8 cellular contexts compared by ENCODE assay signal in genomic region chr5:109409061-109409843, GRCh38. TPM values are rescaled to one million over a fixed set of nuclear protein-coding genes. Genes with fewer than 3 reads are reported as not detected.
A peak's percentile ranks its signal among the peaks of the same experiment; 100 is the strongest.
DNase-seq lines count a peak whose midpoint lies in the region; ATAC-seq and TF ChIP-seq lines count a peak whose summit lies in the region.

No MANE protein-coding gene starts in this region.

- peak; percentile 26 for ATAC-seq in GM19023 (IDR thresholded peaks at IDR 0.05; ENCODE audit: unreplicated experiment)
- ATAC-seq in HG03175 (IDR thresholded peaks at IDR 0.05; ENCODE audit: unreplicated experiment): peak; percentile 33

- H3K36me3 ChIP-seq in duodenal mucosa (ENCODE audit: control insufficient read depth in 1 of 2, insufficient read depth in 2 of 2, low read length in 2 of 2): no peaks in the 10 kb centered on the region

- CTCF ChIA-PET in activated CD4-positive, alpha-beta memory T cell treated with anti-CD3 and anti-CD28 coated beads for 36 hours (lab: Charles Lee): interaction anchor here (0.7 kb wide), 1 partner anchor 1948 kb away, joined by 3 read pairs; no protein-coding TSS in a partner anchor

- DNase-seq in AG09319 (ENCODE audit: extremely low read depth, low read depth): peak; percentile 44
- DNase-seq in NCI-H748 (lab: John Stamatoyannopoulos, UW; ENCODE audit: unreplicated experiment): peak; percentile 72
- peak; percentile 88 for DNase-seq in activated CD4-positive, alpha-beta memory T cell treated with anti-CD3 and anti-CD28 coated beads for 36 hours
- DNase-seq in lung microvascular endothelial cell (ENCODE audit: low read depth in 2 of 2): peak; percentile 65 to 83
- peak; percentile 50 to 72 (median 72) for DNase-seq in stimulated activated CD4-positive, alpha-beta T cell treated with anti-CD3 and anti-CD28 coated beads, TNF-alpha, amount 100 ng/mL, for 48 hours (ENCODE audit: low read depth in 3 of 3)

- peaks cover 21 to 33% of the 10 kb centered on the region in 2 donors for H3K4me1 ChIP-seq in duodenal mucosa (ENCODE audit: control insufficient read depth in 1 of 2, insufficient read depth in 2 of 2, low read length in 2 of 2)

- POLR2A ChIA-PET in activated CD4-positive, alpha-beta memory T cell treated with anti-CD3 and anti-CD28 coated beads for 36 hours (lab: Charles Lee): interaction anchor here (0.6 to 1.3 kb wide), 4 partner anchors 15 to 282 kb away, joined by 3 to 4 read pairs (median 3); partner anchors contain the start of gene MAN2A1

- no peak for TF ChIP-seq CTCF in AG09319 (IDR thresholded peaks at IDR 0.05; ENCODE audit: low read depth, low read length)

- peak overlapping the region; percentile 89 for H3K4me3 Mint-ChIP-seq in activated CD4-positive, alpha-beta memory T cell treated with anti-CD3 and anti-CD28 coated beads for 36 hours

- no peaks in the 10 kb centered on the region for H3K9me3 ChIP-seq in duodenal mucosa (ENCODE audit: control insufficient read depth in 1 of 2, low read length in 2 of 2)

- H3K9ac ChIP-seq in duodenal mucosa (ENCODE audit: low read depth in 1 of 2, low read length in 2 of 2): peak overlapping the region; percentile 88 to 98

- H3K4me1 Mint-ChIP-seq in activated CD4-positive, alpha-beta memory T cell treated with anti-CD3 and anti-CD28 coated beads for 36 hours (ENCODE audit: low read depth): peaks cover 40% of the 10 kb centered on the region

- H3K27me3 Mint-ChIP-seq in activated CD4-positive, alpha-beta memory T cell treated with anti-CD3 and anti-CD28 coated beads for 36 hours: no peaks in the 10 kb centered on the region

- no peaks in the 10 kb centered on the region for H3K27me3 ChIP-seq in duodenal mucosa (ENCODE audit: control insufficient read depth in 1 of 2, insufficient read depth in 2 of 2, low read length in 2 of 2)

- peaks cover 5% of the 10 kb centered on the region for H3K9me3 Mint-ChIP-seq in activated CD4-positive, alpha-beta memory T cell treated with anti-CD3 and anti-CD28 coated beads for 36 hours

- H3K27ac Mint-ChIP-seq in activated CD4-positive, alpha-beta memory T cell treated with anti-CD3 and anti-CD28 coated beads for 36 hours: peak overlapping the region; percentile 97

- H3K4me3 ChIP-seq in duodenal mucosa (ENCODE audit: low read depth in 1 of 2, low read length in 2 of 2): peak overlapping the region; percentile 81 to 100

- H3K27ac ChIP-seq in duodenal mucosa (ENCODE audit: low read depth, low read length): peak overlapping the region; percentile 99

- peaks cover 12% of the 10 kb centered on the region for H3K36me3 Mint-ChIP-seq in activated CD4-positive, alpha-beta memory T cell treated with anti-CD3 and anti-CD28 coated beads for 36 hours

- intact Hi-C loops in activated CD4-positive, alpha-beta memory T cell treated with anti-CD3 and anti-CD28 coated beads for 36 hours (cut with micrococcal nuclease): loop anchor here (1.0 to 5.0 kb wide), 4 partner anchors 18 to 1330 kb away; partner anchors contain the start of gene SLC25A46

RNA-seq across cellular contexts. Expression of gene PJA2, which starts 0.5 kb away (rescaled TPM):
- 10 to 100 TPM; 57.3 to 58.5 TPM for total RNA-seq in activated CD4-positive, alpha-beta memory T cell treated with anti-CD3 and anti-CD28 coated beads for 36 hours
- total RNA-seq in lung microvascular endothelial cell: 47.3 and 70.6 TPM in 2 replicates

Comparison
In these comparisons a context has a peak if more than half of its experiments do, and no peak if none do; other contexts are left out.
1. Peak in every context shown above with its lines: DNase-seq, ATAC-seq, H3K4me3 ChIP-seq and H3K27ac ChIP-seq.